In the genomic region with DNA sequence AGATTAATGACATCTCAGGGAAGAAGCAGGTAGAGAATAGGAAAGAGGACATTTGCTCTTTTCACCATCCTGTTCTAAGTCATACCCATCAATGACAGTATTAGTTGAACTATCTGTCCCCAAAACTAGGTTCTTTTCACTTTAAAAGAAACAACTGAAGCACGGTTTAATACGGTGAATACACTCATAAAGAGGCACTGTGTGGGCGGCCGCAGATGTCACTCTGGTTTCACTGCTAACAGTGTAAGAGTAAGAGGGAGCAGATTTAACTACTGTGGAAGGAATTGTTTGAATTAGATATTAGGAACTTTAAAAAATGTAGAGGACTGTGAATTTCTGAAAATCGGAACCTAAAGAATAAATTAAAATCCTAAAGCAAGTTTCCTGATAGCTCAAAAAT, we compare ENCODE assay signal across 11 cellular contexts. TPM values are rescaled to one million over a fixed set of nuclear protein-coding genes. Genes with fewer than 3 reads are reported as not detected.
DNase-seq lines count a peak whose midpoint lies in the region; ATAC-seq, FAIRE-seq and TF ChIP-seq lines count a peak whose summit lies in the region.
"Had no signal": no experiment of that assay in that cellular context is flagged by ENCODE, and none has a peak within 500 bp of the region (broad histone marks: within the 10 kb centered on the region; RNA-seq: fewer than 3 reads in every experiment).

No MANE protein-coding gene starts in this region.

- no peak for DNase-seq in GM12891 (ENCODE audit: insufficient read length, low spot score)
- peak in 6 of 10 donors; percentile 18 to 91 (median 61) for DNase-seq in posterior cingulate gyrus
- DNase-seq in WTC11 (ENCODE audit: low spot score), result no peak
- DNase-seq in NOMO-1 treated with dmso at 0.1 percent for 144 hours (lab: John Stamatoyannopoulos, UW; ENCODE audit: unreplicated experiment), result no peak
- DNase-seq in mucosa of gallbladder (ENCODE audit: low spot score), result no peak
- no peak for DNase-seq in activated T-helper 2 cell treated with anti-CD3 and anti-CD28 coated beads, Interferon-gamma antibody, Interleukin-2, Interleukin-4, amounts not matched to agents 10 μg/mL and 5 μg/mL and 100 μg/mL, durations not matched to agents 14 hours and 24 hours and 36 hours (ENCODE audit: low spot score)
- DNase-seq: NCI-H526 treated with DMSO at 0.1 percent for 48 hours, T-helper 9 cell had no signal

- POLR2A ChIA-PET in WTC11 (lab: Charles Lee), result no interaction called here

- peaks cover 18% of the 10 kb centered on the region for H3K4me1 Mint-ChIP-seq in WTC11
- peaks cover 12% of the 10 kb centered on the region for H3K4me1 Mint-ChIP-seq in activated T-helper 2 cell treated with anti-CD3 and anti-CD28 coated beads, Interferon-gamma antibody, Interleukin-2, Interleukin-4, amounts not matched to agents 10 μg/mL and 5 μg/mL and 100 μg/mL, durations not matched to agents 14 hours and 24 hours and 36 hours (ENCODE audit: low read depth)

- H3K27ac Mint-ChIP-seq in WTC11, result no peak overlapping the region
- H3K27ac Mint-ChIP-seq in activated T-helper 2 cell treated with anti-CD3 and anti-CD28 coated beads, Interferon-gamma antibody, Interleukin-2, Interleukin-4, amounts not matched to agents 10 μg/mL and 5 μg/mL and 100 μg/mL, durations not matched to agents 14 hours and 24 hours and 36 hours, result no peak overlapping the region

- no peak for TF ChIP-seq CTCF in WTC11 (IDR thresholded peaks at IDR 0.05)

- H3K4me3 Mint-ChIP-seq in WTC11, result no peak overlapping the region
- no peak overlapping the region for H3K4me3 Mint-ChIP-seq in activated T-helper 2 cell treated with anti-CD3 and anti-CD28 coated beads, Interferon-gamma antibody, Interleukin-2, Interleukin-4, amounts not matched to agents 10 μg/mL and 5 μg/mL and 100 μg/mL, durations not matched to agents 14 hours and 24 hours and 36 hours (ENCODE audit: low read depth)

- no peaks in the 10 kb centered on the region for H3K27me3 Mint-ChIP-seq in WTC11 (ENCODE audit: low read depth)
- peaks cover 1% of the 10 kb centered on the region for H3K27me3 Mint-ChIP-seq in activated T-helper 2 cell treated with anti-CD3 and anti-CD28 coated beads, Interferon-gamma antibody, Interleukin-2, Interleukin-4, amounts not matched to agents 10 μg/mL and 5 μg/mL and 100 μg/mL, durations not matched to agents 14 hours and 24 hours and 36 hours (ENCODE audit: low read depth)

- ATAC-seq in GM21360 (IDR thresholded peaks at IDR 0.05; ENCODE audit: unreplicated experiment) (peak; percentile 98), HG03469 (IDR thresholded peaks at IDR 0.05; ENCODE audit: unreplicated experiment) (peak; percentile 94), WTC11 (no peak)
- ATAC-seq: HepG2 had no signal

- H3K36me3 Mint-ChIP-seq in WTC11, result peaks cover 44% of the 10 kb centered on the region
- H3K36me3 Mint-ChIP-seq in activated T-helper 2 cell treated with anti-CD3 and anti-CD28 coated beads, Interferon-gamma antibody, Interleukin-2, Interleukin-4, amounts not matched to agents 10 μg/mL and 5 μg/mL and 100 μg/mL, durations not matched to agents 14 hours and 24 hours and 36 hours (ENCODE audit: low read depth), result peaks cover 2% of the 10 kb centered on the region

- 0 out of 2 replicates have a peak, but pooled peaks cover 4% of the 10 kb centered on the region for H3K9me3 Mint-ChIP-seq in WTC11
- no peaks in the 10 kb centered on the region for H3K9me3 Mint-ChIP-seq in activated T-helper 2 cell treated with anti-CD3 and anti-CD28 coated beads, Interferon-gamma antibody, Interleukin-2, Interleukin-4, amounts not matched to agents 10 μg/mL and 5 μg/mL and 100 μg/mL, durations not matched to agents 14 hours and 24 hours and 36 hours

- TF ChIP-seq POLR2A in GM12891 (IDR thresholded peaks at IDR 0.05; ENCODE audit: low read depth, low read length), result no peak

- intact Hi-C loops in posterior cingulate gyrus (cut with DNase I), result no loop called here
- intact Hi-C loops in activated T-helper 2 cell treated with anti-CD3 and anti-CD28 coated beads, Interferon-gamma antibody, Interleukin-2, Interleukin-4, amounts not matched to agents 10 μg/mL and 5 μg/mL and 100 μg/mL, durations not matched to agents 14 hours and 24 hours and 36 hours (cut with micrococcal nuclease), result no loop called here

- CTCF ChIA-PET in WTC11 (lab: Charles Lee), result no interaction called here

- peak; percentile 62 for FAIRE-seq in GM12891 (lab: Jason Lieb, UNC)
- FAIRE-seq: HepG2 had no signal

TF ChIP-seq in GM12891, 5 proteins besides CTCF, POLR2A, EP300 and RAD21:
- TF ChIP-seq PAX5 (IDR thresholded peaks at IDR 0.05; ENCODE audit: insufficient read depth, low read length, severe bottlenecking) (no peak), POLR2AphosphoS5 (IDR thresholded peaks at IDR 0.05; ENCODE audit: low read depth, low read length) (no peak), POU2F2 (IDR thresholded peaks at IDR 0.05; ENCODE audit: low read depth, low read length) (no peak)

TF ChIP-seq in WTC11, 78 proteins besides CTCF, POLR2A, EP300 and RAD21:
- TF ChIP-seq MYBL2 (CRISPR knock-in tag; IDR thresholded peaks at IDR 0.05) (no peak), SOX15 (CRISPR knock-in tag; IDR thresholded peaks at IDR 0.05) (no peak), ZNF232 (CRISPR knock-in tag; IDR thresholded peaks at IDR 0.05) (no peak), HMGA2 (CRISPR knock-in tag; IDR thresholded peaks at IDR 0.05) (no peak), FOXK1 (CRISPR knock-in tag; IDR thresholded peaks at IDR 0.05) (no peak), ZNF317 (CRISPR knock-in tag; IDR thresholded peaks at IDR 0.05; ENCODE audit: borderline replicate concordance, low read depth) (no peak), STAT6 (CRISPR knock-in tag; conservative IDR thresholded peaks at IDR 0.05; ENCODE audit: low read depth) (no peak), IRF1 (CRISPR knock-in tag; IDR thresholded peaks at IDR 0.05) (no peak), ZNF121 (CRISPR knock-in tag; IDR thresholded peaks at IDR 0.05) (no peak), ZMAT4 (CRISPR knock-in tag; IDR thresholded peaks at IDR 0.05) (no peak), USF1 (CRISPR knock-in tag; IDR thresholded peaks at IDR 0.05) (no peak)
- TF ChIP-seq, protein P1, sequence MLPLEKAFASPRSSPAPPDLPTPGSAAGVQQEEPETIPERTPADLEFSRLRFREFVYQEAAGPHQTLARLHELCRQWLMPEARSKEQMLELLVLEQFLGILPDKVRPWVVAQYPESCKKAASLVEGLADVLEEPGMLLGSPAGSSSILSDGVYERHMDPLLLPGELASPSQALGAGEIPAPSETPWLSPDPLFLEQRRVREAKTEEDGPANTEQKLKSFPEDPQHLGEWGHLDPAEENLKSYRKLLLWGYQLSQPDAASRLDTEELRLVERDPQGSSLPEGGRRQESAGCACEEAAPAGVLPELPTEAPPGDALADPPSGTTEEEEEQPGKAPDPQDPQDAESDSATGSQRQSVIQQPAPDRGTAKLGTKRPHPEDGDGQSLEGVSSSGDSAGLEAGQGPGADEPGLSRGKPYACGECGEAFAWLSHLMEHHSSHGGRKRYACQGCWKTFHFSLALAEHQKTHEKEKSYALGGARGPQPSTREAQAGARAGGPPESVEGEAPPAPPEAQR (CRISPR knock-in tag; IDR thresholded peaks at IDR 0.05), result no peak

RNA-seq across cellular contexts. Expression of gene VSIG10L2, which starts 49.5 kb away (rescaled TPM):
- not detected for polyA plus RNA-seq in GM12891 (2012; ENCODE audit: low read depth, missing spikeins)
- total RNA-seq in WTC11 (2021) (not detected in 3 replicates), mucosa of gallbladder (not detected)
- total RNA-seq in activated T-helper 2 cell treated with anti-CD3 and anti-CD28 coated beads, Interferon-gamma antibody, Interleukin-2, Interleukin-4, amounts not matched to agents 10 μg/mL and 5 μg/mL and 100 μg/mL, durations not matched to agents 14 hours and 24 hours and 36 hours, result not detected in 2 replicates
- total RNA-seq: HepG2 had no signal

Comparison
In these comparisons a context has a peak if more than half of its experiments do, and no peak if none do; other contexts are left out.
1. DNase-seq: peak in posterior cingulate gyrus (6 of 10); none in GM12891 (single experiment), WTC11 (single experiment), NOMO-1 treated with dmso at 0.1 percent for 144 hours (single experiment), mucosa of gallbladder (single experiment) and activated T-helper 2 cell treated with anti-CD3 and anti-CD28 coated beads, Interferon-gamma antibody, Interleukin-2, Interleukin-4, amounts not matched to agents 10 μg/mL and 5 μg/mL and 100 μg/mL, durations not matched to agents 14 hours and 24 hours and 36 hours (single experiment).